ENCODE assay signal across 14 cellular contexts in genomic region chr7:2702594-2702957, GRCh38. TPM values are rescaled to one million over a fixed set of nuclear protein-coding genes. Genes with fewer than 3 reads are reported as not detected.
"Had no signal": no experiment of that assay in that cellular context is flagged by ENCODE, and none has a peak within 500 bp of the region (broad histone marks: within the 10 kb centered on the region; RNA-seq: fewer than 3 reads in every experiment).

No MANE protein-coding gene starts in this region.

- H3K4me1 ChIP-seq: body of pancreas, lower lobe of right lung, right atrium auricular region had no signal

- ATAC-seq: stimulated activated naive B cell treated with anti-CD40 and anti-IgM and Interleukin-4, amounts not matched to agents 10 μg/mL and 1 μg/mL and 100 μg/mL, for 72 hours had no signal

- H3K36me3 ChIP-seq: lower lobe of right lung, neutrophil, right atrium auricular region, upper lobe of left lung had no signal

- H3K27ac Mint-ChIP-seq: activated naive CD4-positive, alpha-beta T cell treated with anti-CD3 and anti-CD28 coated beads, Interleukin-2, amount 50 U/mL, for 24 hours; stimulated activated naive B cell treated with anti-CD40 and anti-IgM and Interleukin-4, amounts not matched to agents 10 μg/mL and 1 μg/mL and 100 μg/mL, for 72 hours had no signal

- H3K27ac ChIP-seq: body of pancreas, lower lobe of right lung, neutrophil, right atrium auricular region, upper lobe of left lung, VCaP had no signal

- H3K9me3 ChIP-seq: body of pancreas, lower lobe of right lung, neutrophil, right atrium auricular region, upper lobe of left lung had no signal

- H3K27me3 Mint-ChIP-seq: activated naive CD4-positive, alpha-beta T cell treated with anti-CD3 and anti-CD28 coated beads, Interleukin-2, amount 50 U/mL, for 24 hours had no signal

- H3K36me3 Mint-ChIP-seq: activated naive CD4-positive, alpha-beta T cell treated with anti-CD3 and anti-CD28 coated beads, Interleukin-2, amount 50 U/mL, for 24 hours had no signal

- DNase-seq: activated CD4-positive, alpha-beta T cell treated with anti-CD3 and anti-CD28 coated beads for 4 hours; activated T-cell treated with anti-CD3 and anti-CD28 coated beads for 4 hours; body of pancreas; dermis blood vessel endothelial cell; left cardiac atrium; lower lobe of right lung; stimulated activated CD4-positive, alpha-beta T cell treated with anti-CD3 and anti-CD28 coated beads, Interleukin-1b, Interleukin-23, amount 100 ng/mL, for 48 hours; stimulated activated naive B cell treated with anti-CD40 and anti-IgM and Interleukin-4, amounts not matched to agents 10 μg/mL and 1 μg/mL and 100 μg/mL, for 72 hours; T-helper 1 cell had no signal

- H3K9me3 Mint-ChIP-seq: activated naive CD4-positive, alpha-beta T cell treated with anti-CD3 and anti-CD28 coated beads, Interleukin-2, amount 50 U/mL, for 24 hours; stimulated activated naive B cell treated with anti-CD40 and anti-IgM and Interleukin-4, amounts not matched to agents 10 μg/mL and 1 μg/mL and 100 μg/mL, for 72 hours had no signal

- H3K27me3 ChIP-seq: body of pancreas, right atrium auricular region, upper lobe of left lung had no signal

- H3K4me3 Mint-ChIP-seq: activated naive CD4-positive, alpha-beta T cell treated with anti-CD3 and anti-CD28 coated beads, Interleukin-2, amount 50 U/mL, for 24 hours; stimulated activated naive B cell treated with anti-CD40 and anti-IgM and Interleukin-4, amounts not matched to agents 10 μg/mL and 1 μg/mL and 100 μg/mL, for 72 hours had no signal

- H3K4me3 ChIP-seq: body of pancreas, lower lobe of right lung, right atrium auricular region, upper lobe of left lung had no signal

RNA-seq across cellular contexts. Expression of gene AMZ1, which starts 14.6 kb away (rescaled TPM):
- total RNA-seq: body of pancreas had no signal
